Comparison of ENCODE assay signal across 19 cellular contexts in the genomic region with DNA sequence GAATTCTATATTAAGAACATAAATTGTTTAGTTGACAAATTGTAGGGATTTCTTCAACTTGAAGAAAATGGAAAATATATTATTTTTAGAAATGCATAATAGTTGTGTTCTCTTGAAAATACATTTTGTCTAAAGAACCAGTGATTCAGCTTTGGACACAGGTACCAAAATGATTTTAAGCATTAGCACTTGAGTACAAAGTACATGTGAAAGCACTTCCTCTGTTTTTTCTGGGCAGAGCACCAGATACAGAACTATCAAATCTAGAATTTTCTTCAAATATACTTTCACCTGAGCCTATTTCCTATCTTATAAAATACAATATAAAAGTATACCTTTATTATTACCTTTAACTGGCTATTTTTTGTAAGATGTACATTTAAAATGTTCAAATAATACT.
"Had no signal": no experiment of that assay in that cellular context is flagged by ENCODE, and none has a peak within 500 bp of the region (broad histone marks: within the 10 kb centered on the region; RNA-seq: fewer than 3 reads in every experiment).

No MANE protein-coding gene starts in this region.

- H3K36me3 ChIP-seq: SJSA1 had no signal

- H3K9me3 ChIP-seq: SJSA1 had no signal

- H3K27me3 ChIP-seq: SJSA1 had no signal

- ATAC-seq: K562 had no signal

- H3K4me1 Mint-ChIP-seq: IgD-negative memory B cell had no signal

- H3K4me2 ChIP-seq: KMS-11 had no signal

- H3K36me3 Mint-ChIP-seq: IgD-negative memory B cell had no signal

- H3K4me3 Mint-ChIP-seq: IgD-negative memory B cell had no signal

- H3K27ac ChIP-seq: KMS-11, SJSA1, SK-N-MC had no signal

- H3K9ac ChIP-seq: KMS-11 had no signal

- H3K4me1 ChIP-seq: SJSA1 had no signal

- H3K4me3 ChIP-seq: K562, SJSA1, SK-N-MC had no signal

- H3K27ac Mint-ChIP-seq: IgD-negative memory B cell had no signal

- H3K27me3 Mint-ChIP-seq: IgD-negative memory B cell had no signal

- DNase-seq: MV-4-11, NCI-H1048, NCI-H1105, NCI-H1417, NCI-H1436 treated with DMSO at 0.1 percent for 48 hours, NCI-H1694, NCI-H187 treated with DMSO at 0.1 percent for 48 hours, NCI-H2029 treated with DMSO at 0.1 percent for 48 hours, NCI-H2171 treated with DMSO at 0.1 percent for 48 hours, NCI-H748 treated with DMSO at 0.1 percent for 48 hours, Right ventricle myocardium superior, RPMI8226, SIG-M5, SW 1271 had no signal
